Comparison of ENCODE assay signal across 30 cellular contexts in the genomic region with DNA sequence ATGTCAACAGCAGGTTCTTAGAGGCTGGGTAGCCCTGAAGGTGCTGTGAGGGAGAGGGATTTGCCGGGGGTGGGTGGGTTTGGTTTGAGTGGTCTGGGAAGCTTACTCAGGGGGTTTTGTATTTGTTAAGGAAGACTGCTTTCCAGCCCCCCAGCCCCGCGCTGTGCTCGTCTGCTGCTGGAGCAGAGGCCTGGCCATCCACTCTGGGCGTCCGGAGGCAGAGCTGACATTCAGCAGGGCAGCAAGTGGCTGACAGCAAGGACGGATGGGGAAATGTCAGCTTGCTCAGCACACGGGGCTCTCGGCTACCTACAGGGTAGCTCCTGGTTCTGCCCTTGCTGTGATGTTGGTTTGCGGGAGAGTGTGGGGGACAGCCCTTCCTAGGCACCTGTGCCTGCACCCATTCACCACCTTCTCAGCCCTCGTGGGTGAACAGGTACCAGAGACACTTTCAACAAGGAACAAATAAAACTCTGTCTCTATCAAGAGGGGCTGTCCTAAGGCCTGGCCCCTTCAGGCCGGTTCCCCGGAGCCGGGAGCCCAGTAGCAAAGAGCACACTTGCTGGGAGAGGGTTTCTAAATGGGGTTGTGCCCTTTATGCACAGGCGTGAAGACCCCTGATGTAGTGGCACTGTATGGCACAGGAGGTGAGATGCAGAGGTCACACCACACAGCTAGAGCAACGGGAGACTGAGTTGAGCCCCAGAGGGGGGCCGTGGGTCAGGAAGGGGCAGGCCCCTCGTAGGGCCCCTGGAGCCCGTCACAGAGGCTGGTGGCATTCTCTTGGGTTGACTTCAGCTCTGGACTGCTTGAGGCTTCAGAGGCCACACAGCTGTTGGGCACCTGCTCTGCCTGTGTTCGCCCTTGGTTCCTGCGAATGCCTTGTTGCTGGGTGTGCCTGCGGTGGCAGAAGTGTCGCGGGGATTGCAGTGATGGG.
DNase-seq lines count a peak whose midpoint lies in the region; ATAC-seq and TF ChIP-seq lines count a peak whose summit lies in the region.
"Had no signal": no experiment of that assay in that cellular context is flagged by ENCODE, and none has a peak within 500 bp of the region (broad histone marks: within the 10 kb centered on the region; RNA-seq: fewer than 3 reads in every experiment).

No MANE protein-coding gene starts in this region.

- peak; percentile 3 for ATAC-seq in stimulated activated effector memory CD8-positive, alpha-beta T cell treated with anti-CD3 and anti-CD28 coated beads, Interleukin-12 subunit alpha, Interleukin-12 subunit beta, amount 100 ng/mL, for 72 hours
- ATAC-seq in GM21737 (IDR thresholded peaks at IDR 0.05; ENCODE audit: unreplicated experiment): no peak
- ATAC-seq: left lobe of liver; naive thymus-derived CD4-positive, alpha-beta T cell had no signal

- no peak overlapping the region for H3K4me3 ChIP-seq in BLaER1
- H3K4me3 ChIP-seq in Peyer's patch: no peak overlapping the region
- H3K4me3 ChIP-seq: colonic mucosa, ovary, skin epidermis, tibial artery had no signal

- TF ChIP-seq CTCF in Peyer's patch (IDR thresholded peaks at IDR 0.05) (no peak), HFFc6 (IDR thresholded peaks at IDR 0.05) (no peak)

- H4K20me1 ChIP-seq in BLaER1: no peaks in the 10 kb centered on the region

- no peak overlapping the region for H3K4me3 Mint-ChIP-seq in stimulated activated effector memory CD8-positive, alpha-beta T cell treated with anti-CD3 and anti-CD28 coated beads, Interleukin-12 subunit alpha, Interleukin-12 subunit beta, amount 100 ng/mL, for 72 hours
- no peak overlapping the region for H3K4me3 Mint-ChIP-seq in HFFc6
- H3K4me3 Mint-ChIP-seq: activated CD4-positive, alpha-beta T cell treated with anti-CD3 and anti-CD28 coated beads, Interleukin-2, amount 10 ng/mL, durations not matched to agents 24 days and 14 days; activated naive CD8-positive, alpha-beta T cell; naive thymus-derived CD4-positive, alpha-beta T cell had no signal

- DNase-seq in Peyer's patch: peak in 2 of 3 donors; percentile 19 to 42
- peak; percentile 81 for DNase-seq in mesenteric fat pad (ENCODE audit: low spot score)
- no peak for DNase-seq in stimulated activated effector memory CD8-positive, alpha-beta T cell treated with anti-CD3 and anti-CD28 coated beads, Interleukin-12 subunit alpha, Interleukin-12 subunit beta, amount 100 ng/mL, for 72 hours (ENCODE audit: low spot score in 2 of 2)
- no peak for DNase-seq in HFFc6
- DNase-seq in DMS79 treated with DMSO at 0.1 percent for 48 hours (lab: John Stamatoyannopoulos, UW): no peak
- DNase-seq in NCI-H345 treated with DMSO at 0.1 percent for 48 hours (lab: John Stamatoyannopoulos, UW; ENCODE audit: unreplicated experiment): no peak
- DNase-seq: activated CD4-positive, alpha-beta T cell treated with anti-CD3 and anti-CD28 coated beads, Interleukin-2, amount 10 ng/mL, durations not matched to agents 24 days and 14 days; activated CD8-positive, alpha-beta memory T cell treated with anti-CD3 and anti-CD28 coated beads for 24 hours; activated T-cell treated with anti-CD3 and anti-CD28 coated beads for 4 hours; colonic mucosa; COR-L47; DMS53; effector CD8-positive, alpha-beta T cell; glutamatergic neuron; KG1; midbrain; MM.1S; naive thymus-derived CD4-positive, alpha-beta T cell; NCI-H1105 treated with DMSO at 0.1 percent for 48 hours; NCI-H2029 treated with DMSO at 0.1 percent for 48 hours; NCI-H2227 treated with DMSO at 0.1 percent for 48 hours; WERI-Rb-1 had no signal

- peak overlapping the region; percentile 6; the same call in 1 of the 2 replicates for H3K4me2 ChIP-seq in BLaER1

- no peaks in the 10 kb centered on the region for H3K36me3 Mint-ChIP-seq in stimulated activated effector memory CD8-positive, alpha-beta T cell treated with anti-CD3 and anti-CD28 coated beads, Interleukin-12 subunit alpha, Interleukin-12 subunit beta, amount 100 ng/mL, for 72 hours
- H3K36me3 Mint-ChIP-seq in HFFc6 (ENCODE audit: low read depth): peaks cover 4% of the 10 kb centered on the region; the same call in 1 of the 2 replicates
- H3K36me3 Mint-ChIP-seq: activated naive CD8-positive, alpha-beta T cell; naive thymus-derived CD4-positive, alpha-beta T cell had no signal

- H3K9me3 ChIP-seq in BLaER1 (no peaks in the 10 kb centered on the region), Peyer's patch (no peaks in the 10 kb centered on the region)
- H3K9me3 ChIP-seq: colonic mucosa, ovary, tibial artery had no signal

- no peaks in the 10 kb centered on the region for H3K9me3 Mint-ChIP-seq in stimulated activated effector memory CD8-positive, alpha-beta T cell treated with anti-CD3 and anti-CD28 coated beads, Interleukin-12 subunit alpha, Interleukin-12 subunit beta, amount 100 ng/mL, for 72 hours
- peaks cover 45% of the 10 kb centered on the region for H3K9me3 Mint-ChIP-seq in HFFc6
- H3K9me3 Mint-ChIP-seq: activated CD4-positive, alpha-beta T cell treated with anti-CD3 and anti-CD28 coated beads, Interleukin-2, amount 10 ng/mL, durations not matched to agents 24 days and 14 days had no signal

- peaks cover 5% of the 10 kb centered on the region for H3K4me1 Mint-ChIP-seq in stimulated activated effector memory CD8-positive, alpha-beta T cell treated with anti-CD3 and anti-CD28 coated beads, Interleukin-12 subunit alpha, Interleukin-12 subunit beta, amount 100 ng/mL, for 72 hours
- H3K4me1 Mint-ChIP-seq in HFFc6 (ENCODE audit: low read depth): peaks cover 10% of the 10 kb centered on the region; the same call in 1 of the 2 replicates
- H3K4me1 Mint-ChIP-seq: activated CD4-positive, alpha-beta T cell treated with anti-CD3 and anti-CD28 coated beads, Interleukin-2, amount 10 ng/mL, durations not matched to agents 24 days and 14 days had no signal

- no peak overlapping the region for H3K27ac Mint-ChIP-seq in stimulated activated effector memory CD8-positive, alpha-beta T cell treated with anti-CD3 and anti-CD28 coated beads, Interleukin-12 subunit alpha, Interleukin-12 subunit beta, amount 100 ng/mL, for 72 hours
- H3K27ac Mint-ChIP-seq in HFFc6: no peak overlapping the region
- H3K27ac Mint-ChIP-seq: activated CD4-positive, alpha-beta T cell treated with anti-CD3 and anti-CD28 coated beads, Interleukin-2, amount 10 ng/mL, durations not matched to agents 24 days and 14 days; activated naive CD8-positive, alpha-beta T cell; naive thymus-derived CD4-positive, alpha-beta T cell had no signal

- H3K27ac ChIP-seq in BLaER1 (no peak overlapping the region), Peyer's patch (no peak overlapping the region)
- H3K27ac ChIP-seq: C4-2B, colonic mucosa, ovary, skin epidermis, tibial artery, WERI-Rb-1 had no signal

- H3K4me1 ChIP-seq in BLaER1 (peaks cover 10% of the 10 kb centered on the region), Peyer's patch (no peaks in the 10 kb centered on the region)
- H3K4me1 ChIP-seq: colonic mucosa, tibial artery had no signal

- no peak for TF ChIP-seq POLR2A in Peyer's patch (IDR thresholded peaks at IDR 0.05)

- H3K36me3 ChIP-seq in BLaER1 (no peaks in the 10 kb centered on the region), Peyer's patch (no peaks in the 10 kb centered on the region)
- H3K36me3 ChIP-seq: colonic mucosa, ovary, tibial artery, WERI-Rb-1 had no signal

- H3K9ac ChIP-seq in BLaER1: no peak overlapping the region

- no peaks in the 10 kb centered on the region for H3K27me3 ChIP-seq in BLaER1
- H3K27me3 ChIP-seq in Peyer's patch: no peaks in the 10 kb centered on the region
- H3K27me3 ChIP-seq: colonic mucosa, ovary, tibial artery had no signal

- H3K27me3 Mint-ChIP-seq in HFFc6 (ENCODE audit: insufficient read depth): peaks cover 5% of the 10 kb centered on the region; the same call in 1 of the 2 replicates

Comparison
In these comparisons a context has a peak if more than half of its experiments do, and no peak if none do; other contexts are left out.
1. DNase-seq: peak in Peyer's patch (2 of 3) and mesenteric fat pad (single experiment); none in stimulated activated effector memory CD8-positive, alpha-beta T cell treated with anti-CD3 and anti-CD28 coated beads, Interleukin-12 subunit alpha, Interleukin-12 subunit beta, amount 100 ng/mL, for 72 hours (0 of 2), HFFc6 (single experiment), DMS79 treated with DMSO at 0.1 percent for 48 hours (single experiment) and NCI-H345 treated with DMSO at 0.1 percent for 48 hours (single experiment).